ENCODE assay signal across 1 cellular context in genomic region chr17:57327176-57327970, GRCh38.
TF ChIP-seq lines count a peak whose summit lies in the region.

No MANE protein-coding gene starts in this region.

TF ChIP-seq in IMR-90, 13 proteins besides CTCF, POLR2A, EP300 and RAD21:
- TF ChIP-seq SMC3 (IDR thresholded peaks at IDR 0.05; ENCODE audit: low read depth, low read length) = no peak
- no peak for TF ChIP-seq RCOR1 (IDR thresholded peaks at IDR 0.05; ENCODE audit: insufficient replicate concordance, low read length)
- no peak for TF ChIP-seq USF2 (IDR thresholded peaks at IDR 0.05; ENCODE audit: low read depth, low read length)
